In genomic region chr4:172998527-172999469, GRCh38 we compare ENCODE assay signal across 1 cellular context.
TF ChIP-seq lines count a peak whose summit lies in the region.

No MANE protein-coding gene starts in this region.

TF ChIP-seq in K562, 482 proteins besides CTCF, POLR2A, EP300 and RAD21 (continued from another document and continues in another):
- TF ChIP-seq PKNOX1 (IDR thresholded peaks at IDR 0.05) (peak; percentile 66), TEAD4 (IDR thresholded peaks at IDR 0.05; ENCODE audit: low read length) (peak; percentile 98), TEAD4 (CRISPR knock-in tag; IDR thresholded peaks at IDR 0.05; ENCODE audit: borderline replicate concordance) (no peak), MED1 (CRISPR knock-in tag; IDR thresholded peaks at IDR 0.05; ENCODE audit: borderline replicate concordance) (no peak), SRSF3 (IDR thresholded peaks at IDR 0.05; ENCODE audit: insufficient read depth, low read length) (no peak), BCL6 (CRISPR knock-in tag; IDR thresholded peaks at IDR 0.05) (no peak), SMARCE1 (IDR thresholded peaks at IDR 0.05) (peak; percentile 87; the same call in 1 of the 2 replicates), ZNF408 (CRISPR knock-in tag; IDR thresholded peaks at IDR 0.05; ENCODE audit: low read depth) (no peak), GABPB2 (CRISPR knock-in tag; conservative IDR thresholded peaks at IDR 0.05) (no peak), ETV5 (CRISPR knock-in tag; IDR thresholded peaks at IDR 0.05; ENCODE audit: low read depth) (no peak), BRF1 (IDR thresholded peaks at IDR 0.05; ENCODE audit: borderline replicate concordance, extremely low read depth, insufficient read length) (no peak), NFE2 (IDR thresholded peaks at IDR 0.05; ENCODE audit: low read depth) (peak; percentile 39; the same call in 1 of the 2 replicates), SNIP1 (IDR thresholded peaks at IDR 0.05; ENCODE audit: low read depth) (no peak), DLX4 (CRISPR knock-in tag; IDR thresholded peaks at IDR 0.05) (no peak), SMARCA4 (IDR thresholded peaks at IDR 0.05) (peak; percentile 95), CHD4 (IDR thresholded peaks at IDR 0.05; ENCODE audit: insufficient read depth, insufficient replicate concordance, low read depth, low read length, poor library complexity, severe bottlenecking) (no peak), PATZ1 (CRISPR knock-in tag; IDR thresholded peaks at IDR 0.05; ENCODE audit: borderline replicate concordance) (no peak), RBM14 (IDR thresholded peaks at IDR 0.05; ENCODE audit: borderline replicate concordance, insufficient read depth, low read depth, low read length) (no peak), PPARD (CRISPR knock-in tag; IDR thresholded peaks at IDR 0.05) (no peak), ZNF76 (CRISPR knock-in tag; IDR thresholded peaks at IDR 0.05; ENCODE audit: borderline replicate concordance) (0 out of 2 replicates have a peak, but pooled peaks have one; percentile 23), ZNF12 (CRISPR knock-in tag; IDR thresholded peaks at IDR 0.05) (no peak), SMARCC2 (IDR thresholded peaks at IDR 0.05; ENCODE audit: low read depth) (peak; percentile 86), MGA (IDR thresholded peaks at IDR 0.05) (peak; percentile 90), ZNF740 (CRISPR knock-in tag; IDR thresholded peaks at IDR 0.05) (peak; percentile 82), ZNF740 (tag; IDR thresholded peaks at IDR 0.05) (peak in 1 of 2 experiments; percentile 89; a peak in 2 of 4 replicates), KDM1A (IDR thresholded peaks at IDR 0.05) (peak; percentile 90 to 93), BRCA1 (IDR thresholded peaks at IDR 0.05) (no peak), BRCA1 (CRISPR knock-in tag; IDR thresholded peaks at IDR 0.05) (no peak), ZFP30 (CRISPR knock-in tag; IDR thresholded peaks at IDR 0.05; ENCODE audit: borderline replicate concordance) (no peak), CTBP1 (IDR thresholded peaks at IDR 0.05; ENCODE audit: borderline replicate concordance) (peak; percentile 80), ZNF586 (CRISPR knock-in tag; conservative IDR thresholded peaks at IDR 0.05) (no peak), SPI1 (IDR thresholded peaks at IDR 0.05; ENCODE audit: borderline replicate concordance, low read depth, low read length) (peak; percentile 39; the same call in 1 of the 2 replicates), PRDM10 (IDR thresholded peaks at IDR 0.05; ENCODE audit: partially characterized antibody) (peak; percentile 23), GATAD2B (IDR thresholded peaks at IDR 0.05; ENCODE audit: borderline replicate concordance) (peak; percentile 18; the same call in 1 of the 2 replicates), SAFB2 (IDR thresholded peaks at IDR 0.05; ENCODE audit: borderline replicate concordance, low read depth, low read length, severe bottlenecking) (no peak), ATF7 (IDR thresholded peaks at IDR 0.05) (peak; percentile 65; the same call in 1 of the 2 replicates), SMAD1 (IDR thresholded peaks at IDR 0.05; ENCODE audit: low read depth, low read length, partially characterized antibody) (no peak), TAF9B (IDR thresholded peaks at IDR 0.05; ENCODE audit: partially characterized antibody) (peak; percentile 33), PML (IDR thresholded peaks at IDR 0.05; ENCODE audit: low read length) (peak; percentile 96), MTA3 (IDR thresholded peaks at IDR 0.05; ENCODE audit: borderline replicate concordance) (peak; percentile 92), MIER1 (IDR thresholded peaks at IDR 0.05; ENCODE audit: low read depth) (0 out of 2 replicates have a peak, but pooled peaks have one; percentile 6), ZNF79 (CRISPR knock-in tag; IDR thresholded peaks at IDR 0.05; ENCODE audit: low read depth) (no peak), YBX1 (IDR thresholded peaks at IDR 0.05) (no peak), CC2D1A (IDR thresholded peaks at IDR 0.05) (peak; percentile 94), ZBTB2 (IDR thresholded peaks at IDR 0.05) (peak; percentile 84; the same call in 1 of the 2 replicates)
